In the genomic region with DNA sequence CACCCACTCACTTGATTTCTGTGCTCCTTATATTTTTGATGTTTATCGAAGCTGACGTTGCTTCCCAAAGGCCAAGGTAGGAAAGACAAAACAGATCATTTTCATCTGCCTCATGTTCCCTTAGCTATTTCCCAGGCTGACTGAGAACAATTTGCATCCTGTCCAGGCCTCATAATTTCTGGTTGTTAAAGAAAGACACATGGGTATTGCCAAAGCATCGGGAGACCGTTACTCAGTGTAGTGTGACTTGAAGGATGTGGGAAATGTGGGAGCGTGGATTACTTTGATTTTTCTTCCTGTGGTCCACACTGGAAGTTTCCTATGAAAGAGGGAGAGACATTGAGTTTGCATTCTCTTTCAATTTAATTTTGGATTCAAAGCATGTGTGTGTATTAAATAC, we compare ENCODE assay signal across 19 cellular contexts.
DNase-seq lines count a peak whose midpoint lies in the region; ATAC-seq and TF ChIP-seq lines count a peak whose summit lies in the region.
"Had no signal": no experiment of that assay in that cellular context is flagged by ENCODE, and none has a peak within 500 bp of the region (broad histone marks: within the 10 kb centered on the region; RNA-seq: fewer than 3 reads in every experiment).

No MANE protein-coding gene starts in this region.

- no peak overlapping the region for H3K4me2 ChIP-seq in osteoblast (ENCODE audit: insufficient read depth, low read length)

- H3K36me3 ChIP-seq in osteoblast (ENCODE audit: insufficient read depth, low read length), result no peaks in the 10 kb centered on the region

- H2AFZ ChIP-seq in osteoblast (ENCODE audit: low read length), result peak overlapping the region; percentile 19

- peaks cover 48% of the 10 kb centered on the region for H3K4me1 ChIP-seq in osteoblast (ENCODE audit: insufficient read depth, low read length)

- H3K27ac ChIP-seq in osteoblast (ENCODE audit: low read depth, low read length), result peak overlapping the region; percentile 38

- TF ChIP-seq CTCF in AG09309 (IDR thresholded peaks at IDR 0.05; ENCODE audit: control insufficient read depth, insufficient read depth, low read depth, low read length, missing control alignments) (no peak), fibroblast of mammary gland (conservative IDR thresholded peaks at IDR 0.05; ENCODE audit: control insufficient read depth, insufficient read depth, low read depth, low read length) (no peak), osteoblast (IDR thresholded peaks at IDR 0.05; ENCODE audit: extremely low read depth, low read depth, low read length) (no peak)

- TF ChIP-seq POLR2A in erythroblast (IDR thresholded peaks at IDR 0.05; ENCODE audit: low read length), result no peak

- no peaks in the 10 kb centered on the region for H3K27me3 ChIP-seq in osteoblast (ENCODE audit: insufficient read depth, low read length)

- peak; percentile 39 for DNase-seq in AG09309 (ENCODE audit: low read depth)
- peak; percentile 84 for DNase-seq in GM04503 (ENCODE audit: low read depth)
- DNase-seq in fibroblast of mammary gland (ENCODE audit: low read depth), result peak; percentile 56
- no peak for DNase-seq in osteoblast (ENCODE audit: insufficient read length, low spot score, missing footprints)
- no peak for DNase-seq in erythroblast (lab: John Stamatoyannopoulos, UW)
- no peak for DNase-seq in DMS153 (lab: John Stamatoyannopoulos, UW)
- DNase-seq in NCI-H2107 treated with DMSO at 0.1 percent for 48 hours (lab: John Stamatoyannopoulos, UW; ENCODE audit: unreplicated experiment), result no peak
- DNase-seq: 8988T; CD4-positive, alpha-beta T cell; COR-L47; DND-41; Kasumi-1; NCI-H1694 treated with DMSO at 0.1 percent for 48 hours; NCI-H2081 treated with DMSO at 0.1 percent for 48 hours; NCI-H446 treated with DMSO at 0.1 percent for 48 hours; NCI-H526 treated with DMSO at 0.1 percent for 48 hours; OCI-M1; Right ventricle myocardium superior had no signal

- H4K20me1 ChIP-seq in osteoblast (ENCODE audit: insufficient read depth, low read length), result no peaks in the 10 kb centered on the region

- H3K4me3 ChIP-seq in AG09309 (ENCODE audit: control insufficient read depth, low read depth, low read length), result no peak overlapping the region
- H3K4me3 ChIP-seq in fibroblast of mammary gland (ENCODE audit: control insufficient read depth, low read depth, low read length), result no peak overlapping the region
- H3K4me3 ChIP-seq in osteoblast (ENCODE audit: insufficient read depth, low read length), result no peak overlapping the region

- no peaks in the 10 kb centered on the region for H3K9me3 ChIP-seq in osteoblast (ENCODE audit: low read depth, low read length)

- ATAC-seq in HG03280 (IDR thresholded peaks at IDR 0.05; ENCODE audit: unreplicated experiment), result no peak

- H3K79me2 ChIP-seq in osteoblast (ENCODE audit: insufficient read depth, low read length), result no peaks in the 10 kb centered on the region

Comparison
In these comparisons a context has a peak if more than half of its experiments do, and no peak if none do; other contexts are left out.
1. DNase-seq: peak in AG09309 (single experiment), GM04503 (single experiment) and fibroblast of mammary gland (single experiment); none in osteoblast (single experiment), erythroblast (0 of 2), DMS153 (single experiment) and NCI-H2107 treated with DMSO at 0.1 percent for 48 hours (single experiment).